12 cellular contexts compared by ENCODE assay signal in genomic region chr5:80186634-80187033, GRCh38.
DNase-seq lines count a peak whose midpoint lies in the region; ATAC-seq and TF ChIP-seq lines count a peak whose summit lies in the region.
"Had no signal": no experiment of that assay in that cellular context is flagged by ENCODE, and none has a peak within 500 bp of the region (broad histone marks: within the 10 kb centered on the region; RNA-seq: fewer than 3 reads in every experiment).

No MANE protein-coding gene starts in this region.

- no peaks in the 10 kb centered on the region for H3K9me3 ChIP-seq in HUES48 (ENCODE audit: control insufficient read depth, insufficient read depth, low read length)
- H3K9me3 ChIP-seq in iPS-15b (ENCODE audit: control insufficient read depth, insufficient read depth, low read length), result no peaks in the 10 kb centered on the region
- no peaks in the 10 kb centered on the region for H3K9me3 ChIP-seq in GM23248 (ENCODE audit: low read depth)
- H3K9me3 ChIP-seq: psoas muscle had no signal

- no peaks in the 10 kb centered on the region for H3K9me2 ChIP-seq in GM23248 (ENCODE audit: insufficient read depth)

- H2AFZ ChIP-seq in GM23248, result no peak overlapping the region

- H3K4me3 Mint-ChIP-seq in WTC11, result no peak overlapping the region

- no peaks in the 10 kb centered on the region for H3K9me3 Mint-ChIP-seq in WTC11

- H3K27ac ChIP-seq in 22Rv1 (peak overlapping the region; percentile 54), HUES48 (ENCODE audit: low read depth, low read length) (peak overlapping the region; percentile 88), GM23248 (no peak overlapping the region)
- H3K27ac ChIP-seq: psoas muscle had no signal

- no peak overlapping the region for H3K4me2 ChIP-seq in GM23248 (ENCODE audit: unreplicated experiment)

- TF ChIP-seq CTCF in 22Rv1 (IDR thresholded peaks at IDR 0.05) (no peak), WTC11 (IDR thresholded peaks at IDR 0.05) (no peak)

- peak overlapping the region; percentile 100 for H3K27ac Mint-ChIP-seq in WTC11

- H3F3A ChIP-seq in GM23248 (ENCODE audit: insufficient read depth), result no peaks in the 10 kb centered on the region

- CTCF ChIA-PET in WTC11 (lab: Charles Lee), result interaction anchor here (1.2 to 1.5 kb wide), 3 partner anchors 43 to 95 kb away, joined by 3 to 4 read pairs (median 4); no protein-coding TSS in a partner anchor

- peaks cover 88% of the 10 kb centered on the region for H3K4me1 Mint-ChIP-seq in WTC11

- H3K4me1 ChIP-seq in HUES48 (ENCODE audit: control insufficient read depth, insufficient read depth, low read length) (peaks cover 73% of the 10 kb centered on the region), iPS-15b (ENCODE audit: control insufficient read depth, insufficient read depth, low read length) (peaks cover 40% of the 10 kb centered on the region), GM23248 (ENCODE audit: insufficient read depth) (peaks cover under 1% of the 10 kb centered on the region; the same call in 1 of the 2 replicates)

- in situ Hi-C loops in GM23248 (cut with MboI), result no loop called here

- no peaks in the 10 kb centered on the region for H3K27me3 ChIP-seq in HUES48 (ENCODE audit: control insufficient read depth, insufficient read depth, low read length)
- no peaks in the 10 kb centered on the region for H3K27me3 ChIP-seq in iPS-15b (ENCODE audit: control insufficient read depth, insufficient read depth, low read length)
- H3K27me3 ChIP-seq in GM23248 (replicated peaks; ENCODE audit: insufficient read depth), result no peaks in the 10 kb centered on the region

- ATAC-seq in WTC11, result no peak
- no peak for ATAC-seq in HG03460 (IDR thresholded peaks at IDR 0.05; ENCODE audit: unreplicated experiment)
- ATAC-seq: Panc1, psoas muscle had no signal

- H3K36me3 Mint-ChIP-seq in WTC11, result peaks cover 3% of the 10 kb centered on the region

- WGBS in GM23248 (ENCODE audit: low coverage in 1 of 2, low lambda C conversion rate in 2 of 2, missing lambda C conversion rate in 2 of 2), 2 experiments, result 90 to 92% methylated on average over 8 of the region's 8 CpGs

- H3K36me3 ChIP-seq in HUES48 (ENCODE audit: control insufficient read depth, insufficient read depth, low read length) (peaks cover 6% of the 10 kb centered on the region), iPS-15b (ENCODE audit: control insufficient read depth, insufficient read depth, low read length) (no peaks in the 10 kb centered on the region), GM23248 (ENCODE audit: low read depth) (no peaks in the 10 kb centered on the region)

- no peaks in the 10 kb centered on the region; the same call in 1 of the 2 replicates for H3K27me3 Mint-ChIP-seq in WTC11 (ENCODE audit: low read depth)

- no peak overlapping the region for H3K4me3 ChIP-seq in HUES48 (ENCODE audit: low read depth, low read length)
- H3K4me3 ChIP-seq in iPS-15b (ENCODE audit: low read depth, low read length), result no peak overlapping the region
- H3K4me3 ChIP-seq in GM23248, result no peak overlapping the region
- H3K4me3 ChIP-seq: psoas muscle had no signal

- no peak overlapping the region; the same call in 1 of the 2 replicates for H3K9ac ChIP-seq in HUES48 (ENCODE audit: low read depth, low read length)
- H3K9ac ChIP-seq in iPS-15b (ENCODE audit: low read depth, low read length), result peak overlapping the region; percentile 8
- H3K9ac ChIP-seq in GM23248, result no peak overlapping the region

- no peak for DNase-seq in WTC11 (ENCODE audit: low spot score)
- no peak for DNase-seq in GM23248
- DNase-seq in DMS153 treated with DMSO at 0.1 percent for 48 hours (lab: John Stamatoyannopoulos, UW; ENCODE audit: unreplicated experiment), result no peak
- no peak for DNase-seq in globus pallidus (ENCODE audit: low spot score)
- DNase-seq: activated effector memory CD4-positive, alpha-beta T cell treated with anti-CD3 and anti-CD28 coated beads, Interleukin-2, amount 50 U/mL, for 16 hours; DMS 273 treated with DMSO at 0.1 percent for 48 hours; psoas muscle had no signal

- POLR2A ChIA-PET in WTC11 (lab: Charles Lee), result interaction anchor here (0.7 to 5.6 kb wide), 4 partner anchors 32 to 71 kb away, joined by 3 to 37 read pairs (median 22); partner anchors contain the start of gene SERINC5

- no peaks in the 10 kb centered on the region for H4K20me1 ChIP-seq in GM23248 (ENCODE audit: insufficient read depth)

- peaks cover 12% of the 10 kb centered on the region; the same call in 1 of the 2 replicates for H3K79me2 ChIP-seq in GM23248 (ENCODE audit: insufficient read depth)

TF ChIP-seq in WTC11, 78 proteins besides CTCF, POLR2A, EP300 and RAD21 (continues in another document):
- TF ChIP-seq JUN (CRISPR knock-in tag; IDR thresholded peaks at IDR 0.05) (no peak), NFYB (CRISPR knock-in tag; conservative IDR thresholded peaks at IDR 0.05; ENCODE audit: low read depth) (no peak), NFATC4 (CRISPR knock-in tag; IDR thresholded peaks at IDR 0.05) (no peak), CREM (CRISPR knock-in tag; IDR thresholded peaks at IDR 0.05) (no peak), GRHL2 (CRISPR knock-in tag; IDR thresholded peaks at IDR 0.05; ENCODE audit: insufficient replicate concordance, severe bottlenecking) (no peak), GTF2I (CRISPR knock-in tag; conservative IDR thresholded peaks at IDR 0.05) (no peak), ZNF232 (CRISPR knock-in tag; IDR thresholded peaks at IDR 0.05) (no peak), USF2 (CRISPR knock-in tag; IDR thresholded peaks at IDR 0.05) (no peak), PRRX2 (CRISPR knock-in tag; IDR thresholded peaks at IDR 0.05) (no peak), ZNF425 (CRISPR knock-in tag; conservative IDR thresholded peaks at IDR 0.05) (no peak), PREB (CRISPR knock-in tag; IDR thresholded peaks at IDR 0.05; ENCODE audit: borderline replicate concordance) (no peak), NFE2L1 (CRISPR knock-in tag; IDR thresholded peaks at IDR 0.05) (no peak), ZNF512 (CRISPR knock-in tag; IDR thresholded peaks at IDR 0.05; ENCODE audit: borderline replicate concordance) (no peak), CDX4 (CRISPR knock-in tag; IDR thresholded peaks at IDR 0.05; ENCODE audit: borderline replicate concordance) (no peak), MLX (CRISPR knock-in tag; IDR thresholded peaks at IDR 0.05) (no peak), NR2C2 (CRISPR knock-in tag; IDR thresholded peaks at IDR 0.05) (no peak)
